In the genomic region with DNA sequence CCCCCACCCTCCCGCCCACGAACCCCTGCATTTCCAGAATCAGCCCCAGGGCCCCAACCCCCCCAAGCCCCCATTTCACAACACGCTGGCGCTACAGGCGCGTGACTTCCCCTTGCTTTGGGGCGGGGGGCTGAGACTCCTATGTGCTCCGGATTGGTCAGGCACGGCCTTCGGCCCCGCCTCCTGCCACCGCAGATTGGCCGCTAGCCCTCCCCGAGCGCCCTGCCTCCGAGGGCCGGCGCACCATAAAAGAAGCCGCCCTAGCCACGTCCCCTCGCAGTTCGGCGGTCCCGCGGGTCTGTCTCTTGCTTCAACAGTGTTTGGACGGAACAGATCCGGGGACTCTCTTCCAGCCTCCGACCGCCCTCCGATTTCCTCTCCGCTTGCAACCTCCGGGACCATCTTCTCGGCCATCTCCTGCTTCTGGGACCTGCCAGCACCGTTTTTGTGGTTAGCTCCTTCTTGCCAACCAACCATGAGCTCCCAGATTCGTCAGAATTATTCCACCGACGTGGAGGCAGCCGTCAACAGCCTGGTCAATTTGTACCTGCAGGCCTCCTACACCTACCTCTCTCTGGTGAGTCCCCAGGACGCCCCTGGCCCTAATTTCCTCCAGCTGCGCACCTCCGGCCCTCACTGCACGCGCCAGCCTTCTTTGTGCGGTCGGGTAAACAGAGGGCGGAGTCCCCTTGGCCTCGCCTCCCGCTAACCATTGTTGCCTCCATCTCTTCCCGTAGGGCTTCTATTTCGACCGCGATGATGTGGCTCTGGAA, we compare ENCODE assay signal across 8 cellular contexts. TPM values are rescaled to one million over a fixed set of nuclear protein-coding genes. Genes with fewer than 3 reads are reported as not detected.
DNase-seq lines count a peak whose midpoint lies in the region; ATAC-seq and TF ChIP-seq lines count a peak whose summit lies in the region.

A gene (plus strand): TSS at position 277 of the 773 bp plus-strand sequence. CDS start 199 bp downstream, at position 476.

- H3K27ac ChIP-seq in ascending aorta (peak within 1 kb of the TSS; percentile 89 to 96), right atrium auricular region (peak within 1 kb of the TSS; percentile 90 to 92), uterus (peak within 1 kb of the TSS; percentile 97 to 99)

- DNase-seq in NCI-H1930 (lab: John Stamatoyannopoulos, UW) (peak; percentile 92 to 96), T-helper 22 cell (ENCODE audit: low read depth) (peak; percentile 82), ascending aorta (ENCODE audit: low spot score in 2 of 2) (peak; percentile 94 to 98), right atrium auricular region (ENCODE audit: low spot score) (peak; percentile 99), putamen (ENCODE audit: low spot score) (peak; percentile 98), uterus (peak; percentile 98)

- peaks cover 9 to 37% of the 10 kb centered on the region in 2 donors for H3K4me1 ChIP-seq in ascending aorta
- peaks cover 0 to 61% of the 10 kb centered on the region in 2 donors for H3K4me1 ChIP-seq in right atrium auricular region
- H3K4me1 ChIP-seq in uterus, result peaks cover 0 to 23% of the 10 kb centered on the region in 2 donors

- TF ChIP-seq POLR2A in uterus (IDR thresholded peaks at IDR 0.05), result peak; percentile 99

- H3K36me3 ChIP-seq in ascending aorta, result peaks cover 26 to 35% of the 10 kb centered on the region in 2 donors
- peaks cover 37% of the 10 kb centered on the region for H3K36me3 ChIP-seq in right atrium auricular region
- no peaks in the 10 kb centered on the region for H3K36me3 ChIP-seq in uterus

- H3K27me3 ChIP-seq in ascending aorta (no peaks in the 10 kb centered on the region), right atrium auricular region (no peaks in the 10 kb centered on the region), uterus (no peaks in the 10 kb centered on the region)

- no peak for TF ChIP-seq CTCF in ascending aorta (IDR thresholded peaks at IDR 0.05)
- no peak for TF ChIP-seq CTCF in right atrium auricular region (IDR thresholded peaks at IDR 0.05)
- TF ChIP-seq CTCF in uterus (IDR thresholded peaks at IDR 0.05), result peak in 1 of 4 experiments; percentile 27

- ATAC-seq in GM18499 (IDR thresholded peaks at IDR 0.05; ENCODE audit: insufficient read depth, unreplicated experiment) (peak; percentile 29), HG02970 (IDR thresholded peaks at IDR 0.05; ENCODE audit: low FRiP score, unreplicated experiment) (peak; percentile 63)

- intact Hi-C loops in ascending aorta (cut with DNase I), result loop anchor here (1.0 to 2.0 kb wide), 4 partner anchors 28 to 128 kb away; a partner anchor contains a TSS
- intact Hi-C loops in uterus (cut with DNase I; ENCODE audit: low total_unique reads), result loop anchor here (10.0 kb wide), 1 partner anchor 70 kb away; a partner anchor contains a TSS

- H3K4me3 ChIP-seq in ascending aorta (peak within 1 kb of the TSS; percentile 89 to 94), right atrium auricular region (peak within 1 kb of the TSS; percentile 82 to 99), uterus (peak within 1 kb of the TSS; percentile 77 to 81)

- H3K9me3 ChIP-seq in ascending aorta (no peaks in the 10 kb centered on the region), right atrium auricular region (no peaks in the 10 kb centered on the region), uterus (no peaks in the 10 kb centered on the region)

RNA-seq across cellular contexts. Expression of the gene that starts here (rescaled TPM):
- 7,736 TPM for total RNA-seq in ascending aorta
- 1,000 to 10,000 TPM; 1,493 to 3,053 TPM for total RNA-seq in right atrium auricular region
- total RNA-seq in uterus, result 1,000 to 10,000 TPM in 3 of 4 donors, 100 to 1,000 TPM in 1; 472 to 2,968 (median 1,570) TPM

Comparison
In these comparisons a context has a peak if more than half of its experiments do, and no peak if none do; other contexts are left out.
1. Peak in every context shown above with its lines: DNase-seq, ATAC-seq, H3K4me3 ChIP-seq and H3K27ac ChIP-seq.